ENCODE assay signal across 1 cellular context in the genomic region with DNA sequence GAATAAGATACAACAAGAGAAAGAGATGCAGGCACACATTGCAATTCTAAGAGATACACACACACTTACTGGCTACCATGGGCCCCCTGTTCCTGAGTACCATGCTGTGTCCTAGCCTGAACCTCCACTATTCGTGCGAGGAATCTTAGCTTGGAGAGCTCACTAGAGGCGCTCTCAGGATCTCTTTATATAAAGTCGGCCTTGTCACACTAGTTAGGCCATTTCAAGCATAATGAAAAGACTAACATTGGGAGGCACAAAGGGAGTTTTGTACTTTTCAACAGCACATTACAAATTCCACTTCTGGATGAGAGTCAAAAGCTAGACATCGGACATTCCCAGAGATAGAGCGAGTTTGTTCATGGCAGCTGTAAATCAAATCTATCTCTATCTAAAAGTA.
TF ChIP-seq lines count a peak whose summit lies in the region.

No MANE protein-coding gene starts in this region.

TF ChIP-seq in H1, 55 proteins besides CTCF, POLR2A, EP300 and RAD21 (continued from another document):
- TF ChIP-seq BCL11A (IDR thresholded peaks at IDR 0.05; ENCODE audit: low read depth in 2 of 2, low read length in 2 of 2) = no peak
- no peak for TF ChIP-seq TBP (IDR thresholded peaks at IDR 0.05; ENCODE audit: low read depth, low read length)
- TF ChIP-seq CHD1 (IDR thresholded peaks at IDR 0.05; ENCODE audit: low read depth, low read length) = no peak
- no peak for TF ChIP-seq RBBP5 (IDR thresholded peaks at IDR 0.05; ENCODE audit: borderline replicate concordance, low read depth, low read length)
- TF ChIP-seq CTBP2 (IDR thresholded peaks at IDR 0.05; ENCODE audit: borderline replicate concordance, insufficient read depth, insufficient read length, low read length) = no peak
- no peak for TF ChIP-seq EGR1 (IDR thresholded peaks at IDR 0.05; ENCODE audit: borderline replicate concordance, low read depth, low read length)
